ENCODE assay signal across 8 cellular contexts in the genomic region with DNA sequence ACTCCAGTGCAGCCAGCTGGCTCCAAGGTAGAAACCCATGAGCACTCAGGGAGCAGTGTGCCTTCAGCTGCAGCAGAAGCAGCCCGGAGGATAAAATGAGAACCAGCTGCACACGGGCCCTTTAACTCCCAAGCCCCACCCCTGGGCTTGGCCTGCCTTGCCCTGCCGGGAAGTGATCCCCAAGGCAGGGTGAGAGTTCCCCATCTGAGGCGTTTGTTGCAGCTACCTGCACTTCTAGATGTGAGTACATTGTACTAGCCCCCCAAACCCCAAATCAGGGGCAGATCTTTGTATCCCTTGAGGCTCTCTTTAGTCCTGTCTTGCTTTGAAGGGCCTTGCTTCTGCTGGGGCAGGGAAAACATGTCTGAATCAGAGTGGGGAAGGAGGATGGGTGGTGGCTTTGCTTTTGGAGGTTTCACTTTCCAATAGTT. TPM values are rescaled to one million over a fixed set of nuclear protein-coding genes. Genes with fewer than 3 reads are reported as not detected.
A peak's percentile ranks its signal among the peaks of the same experiment; 100 is the strongest.
DNase-seq lines count a peak whose midpoint lies in the region; ATAC-seq and TF ChIP-seq lines count a peak whose summit lies in the region.

MVP (plus strand) TSS at position 192 of the 431 bp plus-strand sequence. CDS start 10,088 bp downstream, outside the sequence.

- DNase-seq in LNCaP clone FGC (ENCODE audit: low read depth) (no peak), UCSD-AML1 (lab: John Stamatoyannopoulos, UW; ENCODE audit: unreplicated experiment) (peak; percentile 67), lower leg skin (ENCODE audit: low spot score in 2 of 2) (no peak)
- peak; percentile 59 for DNase-seq in stimulated activated naive CD8-positive, alpha-beta T cell treated with anti-CD3 and anti-CD28 coated beads, Interleukin-15, Interleukin-2, amounts not matched to agents 100 U/mL and 50 U/mL, for 24 hours

- H3K4me2 ChIP-seq in DOHH2 (ENCODE audit: low read length) = peak within 1 kb of the TSS; percentile 98

- H3K27me3 ChIP-seq in DOHH2 (ENCODE audit: control insufficient read depth, low read length) = no peaks in the 10 kb centered on the region

- intact Hi-C loops in lower leg skin (cut with DNase I; ENCODE audit: low total_unique reads) = no loop called here

- H3F3A ChIP-seq in DOHH2 (ENCODE audit: control insufficient read depth, insufficient read depth) = no peaks in the 10 kb centered on the region

- no peaks in the 10 kb centered on the region for H3K9me2 ChIP-seq in DOHH2 (replicated peaks; ENCODE audit: control insufficient read depth, low read length)

- H3K36me3 ChIP-seq in DOHH2 (ENCODE audit: control insufficient read depth, low read length) = peaks cover 49% of the 10 kb centered on the region

- peaks cover 49% of the 10 kb centered on the region for H3K79me2 ChIP-seq in DOHH2 (ENCODE audit: control insufficient read depth, low read length)

- peaks cover 20% of the 10 kb centered on the region; the same call in 1 of the 2 replicates for H4K20me1 ChIP-seq in DOHH2 (ENCODE audit: control insufficient read depth, insufficient read depth, low read depth, low read length)

- no peak within 1 kb of the TSS for H3K27ac ChIP-seq in DOHH2 (ENCODE audit: low read depth, low read length)
- H3K27ac ChIP-seq in cingulate gyrus (ENCODE audit: low read depth, low read length) = peak within 1 kb of the TSS; percentile 74

- 2 to 3% methylated on average over 4 of the region's 4 CpGs for WGBS in lower leg skin, 2 donors

- H3K4me3 ChIP-seq in DOHH2 (ENCODE audit: low read length) = peak within 1 kb of the TSS; percentile 55
- H3K4me3 ChIP-seq in LNCaP clone FGC (ENCODE audit: low read depth, low read length) = peak within 1 kb of the TSS; percentile 57
- peak within 1 kb of the TSS; percentile 54 for H3K4me3 ChIP-seq in lower leg skin (ENCODE audit: low read depth, poor library complexity, severe bottlenecking)

- no peaks in the 10 kb centered on the region for H3K9me3 ChIP-seq in DOHH2 (ENCODE audit: control insufficient read depth, insufficient read depth, low read length)

- TF ChIP-seq CTCF in DOHH2 (IDR thresholded peaks at IDR 0.05; ENCODE audit: low read depth, low read length, poor library complexity, severe bottlenecking) (no peak), LNCaP clone FGC (IDR thresholded peaks at IDR 0.05; ENCODE audit: control insufficient read depth, extremely low read depth, insufficient read depth) (no peak), lower leg skin (IDR thresholded peaks at IDR 0.05) (no peak)

- ATAC-seq in stimulated activated naive CD8-positive, alpha-beta T cell treated with anti-CD3 and anti-CD28 coated beads, Interleukin-15, Interleukin-2, amounts not matched to agents 100 U/mL and 50 U/mL, for 24 hours = peak; percentile 21
- ATAC-seq in GM21360 (IDR thresholded peaks at IDR 0.05; ENCODE audit: unreplicated experiment) (no peak), GM21528 (IDR thresholded peaks at IDR 0.05; ENCODE audit: low FRiP score, unreplicated experiment) (no peak)

- H3K4me1 ChIP-seq in DOHH2 (ENCODE audit: control insufficient read depth, low read length) = peaks cover 51% of the 10 kb centered on the region

- TF ChIP-seq POLR2A in lower leg skin (IDR thresholded peaks at IDR 0.05) = no peak

RNA-seq across cellular contexts. Expression of gene MVP, which starts in this region (rescaled TPM):
- 10 to 100 TPM; 58.2 to 94.1 (median 70.4) TPM for total RNA-seq in lower leg skin

Comparison
In these comparisons a context has a peak if more than half of its experiments do, and no peak if none do; other contexts are left out.
1. DNase-seq: peak in UCSD-AML1 (single experiment) and stimulated activated naive CD8-positive, alpha-beta T cell treated with anti-CD3 and anti-CD28 coated beads, Interleukin-15, Interleukin-2, amounts not matched to agents 100 U/mL and 50 U/mL, for 24 hours (single experiment); none in LNCaP clone FGC (single experiment) and lower leg skin (0 of 2).
2. Peak in every context shown above with its lines, with median percentiles within 50 percentile points of each other: H3K4me3 ChIP-seq.